Comparison of ENCODE assay signal across 10 cellular contexts in genomic region chr4:44446801-44447562, GRCh38. TPM values are rescaled to one million over a fixed set of nuclear protein-coding genes. Genes with fewer than 3 reads are reported as not detected.
DNase-seq lines count a peak whose midpoint lies in the region; ATAC-seq and TF ChIP-seq lines count a peak whose summit lies in the region.
"Had no signal": no experiment of that assay in that cellular context is flagged by ENCODE, and none has a peak within 500 bp of the region (broad histone marks: within the 10 kb centered on the region; RNA-seq: fewer than 3 reads in every experiment).

No MANE protein-coding gene starts in this region.

- H4K20me1 ChIP-seq in neural cell (ENCODE audit: insufficient read depth), result no peaks in the 10 kb centered on the region

- peak overlapping the region; percentile 20 for H3K4me2 ChIP-seq in neural cell (ENCODE audit: low read length)

- H3K4me3 ChIP-seq in ectodermal cell (ENCODE audit: insufficient read depth, low read depth, low read length) (peak overlapping the region; percentile 44), neural cell (ENCODE audit: low read length) (peak overlapping the region; percentile 73)

- peaks cover 10% of the 10 kb centered on the region for H3K4me1 ChIP-seq in ectodermal cell (ENCODE audit: control insufficient read depth, insufficient read depth, low read length)

- no peaks in the 10 kb centered on the region for H3K79me2 ChIP-seq in neural cell (replicated peaks; ENCODE audit: insufficient read depth, low read length)

- POLR2A ChIA-PET in CD4-positive, alpha-beta T cell (lab: Charles Lee), result no interaction called here

- no peaks in the 10 kb centered on the region for H3K9me3 Mint-ChIP-seq in CD4-positive, alpha-beta T cell

- DNase-seq in CD4-positive, alpha-beta T cell, result no peak
- DNase-seq in NCI-H2171 (lab: John Stamatoyannopoulos, UW) (peak; percentile 61), DMS153 treated with DMSO at 0.1 percent for 48 hours (lab: John Stamatoyannopoulos, UW; ENCODE audit: unreplicated experiment) (no peak), Ammon's horn (ENCODE audit: low spot score) (no peak)
- DNase-seq in stimulated activated naive CD4-positive, alpha-beta T cell treated with Interleukin-2 at 50 U/mL for 16 hours (lab: John Stamatoyannopoulos, UW), result no peak

- no peak overlapping the region for H3K9ac ChIP-seq in neural cell (ENCODE audit: low read length)

- no peak for ATAC-seq in CD4-positive, alpha-beta T cell (ENCODE audit: poor library complexity)
- no peak for ATAC-seq in GM18505 (IDR thresholded peaks at IDR 0.05; ENCODE audit: unreplicated experiment)

- TF ChIP-seq RAD21 in neural cell (conservative IDR thresholded peaks at IDR 0.05), result no peak

- intact Hi-C loops in CD4-positive, alpha-beta T cell (cut with DNase I, micrococcal nuclease), result no loop called here

- H2AFZ ChIP-seq in neural cell (ENCODE audit: low read depth, low read length), result no peak overlapping the region

- TF ChIP-seq EP300 in neural cell (conservative IDR thresholded peaks at IDR 0.05; ENCODE audit: poor library complexity, severe bottlenecking), result no peak

- WGBS in ectodermal cell, 2 experiments, result 1% methylated on average over 32 of the region's 32 CpGs

- H3F3A ChIP-seq in neural cell (ENCODE audit: insufficient read depth, low read length, poor library complexity, severe bottlenecking), result no peaks in the 10 kb centered on the region

- H3K9me3 ChIP-seq in CD4-positive, alpha-beta T cell (ENCODE audit: control insufficient read depth, low read length), result no peaks in the 10 kb centered on the region
- H3K9me3 ChIP-seq in ectodermal cell (ENCODE audit: control insufficient read depth, low read length), result no peaks in the 10 kb centered on the region
- H3K9me3 ChIP-seq in neural cell (ENCODE audit: low read length), result no peaks in the 10 kb centered on the region

- peaks cover 5% of the 10 kb centered on the region for H3K4me1 Mint-ChIP-seq in CD4-positive, alpha-beta T cell (ENCODE audit: low read depth)

- peak overlapping the region; percentile 39 for H3K4me3 Mint-ChIP-seq in CD4-positive, alpha-beta T cell

- no peak for TF ChIP-seq POLR2A in GM18505 (IDR thresholded peaks at IDR 0.05; ENCODE audit: borderline replicate concordance, extremely low read depth, insufficient read depth, insufficient read length)

- H3K27me3 ChIP-seq in CD4-positive, alpha-beta T cell (ENCODE audit: control insufficient read depth, insufficient read depth, low read length), result peaks cover 54% of the 10 kb centered on the region
- H3K27me3 ChIP-seq in ectodermal cell (ENCODE audit: control insufficient read depth, insufficient read depth, low read length, poor library complexity, severe bottlenecking), result peaks cover 54% of the 10 kb centered on the region
- H3K27me3 ChIP-seq in neural cell (ENCODE audit: insufficient read depth, low read depth, low read length), result peaks cover 65% of the 10 kb centered on the region

- no peaks in the 10 kb centered on the region for H3K36me3 Mint-ChIP-seq in CD4-positive, alpha-beta T cell (ENCODE audit: low read depth)

- H3K27me3 Mint-ChIP-seq in CD4-positive, alpha-beta T cell, result peaks cover 73% of the 10 kb centered on the region

- TF ChIP-seq CTCF in CD4-positive, alpha-beta T cell (IDR thresholded peaks at IDR 0.05), result no peak
- no peak for TF ChIP-seq CTCF in neural cell (IDR thresholded peaks at IDR 0.05; ENCODE audit: poor library complexity, severe bottlenecking)

- no peak overlapping the region for H3K27ac Mint-ChIP-seq in CD4-positive, alpha-beta T cell

- H3K36me3 ChIP-seq in ectodermal cell (ENCODE audit: control insufficient read depth, insufficient read depth, low read length) (no peaks in the 10 kb centered on the region), neural cell (ENCODE audit: insufficient read depth, low read length) (no peaks in the 10 kb centered on the region)

- H3K27ac ChIP-seq in CD4-positive, alpha-beta T cell (ENCODE audit: low read depth, low read length), result no peak overlapping the region
- H3K27ac ChIP-seq in ectodermal cell (ENCODE audit: insufficient read depth, low read depth, low read length, poor library complexity, severe bottlenecking) (no peak overlapping the region), neural cell (ENCODE audit: low read length) (no peak overlapping the region)

- CTCF ChIA-PET in CD4-positive, alpha-beta T cell (lab: Charles Lee), result no interaction called here

- no peaks in the 10 kb centered on the region for H3K9me2 ChIP-seq in neural cell (ENCODE audit: insufficient read depth, low read length)

TF ChIP-seq in neural cell, 6 proteins besides CTCF, POLR2A, EP300 and RAD21:
- TF ChIP-seq POLR2AphosphoS5 (IDR thresholded peaks at IDR 0.05) (no peak), EZH2 (IDR thresholded peaks at IDR 0.05; ENCODE audit: borderline replicate concordance, insufficient read depth, low read length, poor library complexity, severe bottlenecking) (no peak), REST (IDR thresholded peaks at IDR 0.05; ENCODE audit: borderline replicate concordance) (no peak), SMC3 (conservative IDR thresholded peaks at IDR 0.05; ENCODE audit: poor library complexity) (no peak), TAF1 (IDR thresholded peaks at IDR 0.05; ENCODE audit: low read depth) (no peak), MXI1 (conservative IDR thresholded peaks at IDR 0.05; ENCODE audit: poor library complexity, severe bottlenecking) (no peak)

RNA-seq across cellular contexts. Expression of gene KCTD8, which starts 1.6 kb away (rescaled TPM):
- not detected for total RNA-seq in CD4-positive, alpha-beta T cell
- polyA plus RNA-seq in ectodermal cell (2013, experiment 1 of 4), result 0.35 TPM
- 0.12 TPM for polyA plus RNA-seq in ectodermal cell (2013, experiment 2 of 4)
- polyA plus RNA-seq in ectodermal cell (2013, experiment 3 of 4), result 0.21 TPM
- polyA plus RNA-seq in ectodermal cell (2013, experiment 4 of 4), result 0.24 TPM
- polyA plus RNA-seq in neural cell, result 0.71 and 1.2 TPM in 2 replicates
- 1.6 and 3.7 TPM in 2 replicates for polyA minus RNA-seq in neural cell
- total RNA-seq: renal cortical epithelial cell, RPMI7951 had no signal
